ENCODE assay signal across 8 cellular contexts in genomic region chr1:153944822-153945117, GRCh38. TPM values are rescaled to one million over a fixed set of nuclear protein-coding genes. Genes with fewer than 3 reads are reported as not detected.
DNase-seq lines count a peak whose midpoint lies in the region; ATAC-seq and TF ChIP-seq lines count a peak whose summit lies in the region.

No MANE protein-coding gene starts in this region.

- TF ChIP-seq EP300 in tibial nerve (IDR thresholded peaks at IDR 0.05), result no peak

- TF ChIP-seq POLR2A in tibial nerve (IDR thresholded peaks at IDR 0.05), result no peak

- H3K9ac ChIP-seq in adipocyte (ENCODE audit: low read length), result peak overlapping the region; percentile 88

- H3K9me3 ChIP-seq in adipocyte (ENCODE audit: control insufficient read depth, low read length), result no peaks in the 10 kb centered on the region
- H3K9me3 ChIP-seq in tibial nerve, result no peaks in the 10 kb centered on the region

- peaks cover 22% of the 10 kb centered on the region for H3K4me1 ChIP-seq in adipocyte (ENCODE audit: control insufficient read depth, insufficient read depth, low read length)
- peaks cover 0 to 29% (median 14%) of the 10 kb centered on the region in 4 donors for H3K4me1 ChIP-seq in tibial nerve

- 70 to 80% methylated on average over 3 of the region's 3 CpGs for WGBS in tibial nerve, 2 donors

- H3K4me1 Mint-ChIP-seq in activated naive CD4-positive, alpha-beta T cell treated with anti-CD3 and anti-CD28 coated beads for 36 hours (ENCODE audit: low read depth), result peaks cover 21% of the 10 kb centered on the region
- H3K4me1 Mint-ChIP-seq in memory B cell, result peaks cover 38% of the 10 kb centered on the region

- peak overlapping the region; percentile 91 to 99 (median 96) for H3K27ac ChIP-seq in tibial nerve

- H3K27me3 ChIP-seq in adipocyte (replicated peaks; ENCODE audit: control insufficient read depth, insufficient read depth, low read length) (no peaks in the 10 kb centered on the region), tibial nerve (no peaks in the 10 kb centered on the region)

- no peaks in the 10 kb centered on the region for H3K27me3 Mint-ChIP-seq in activated naive CD4-positive, alpha-beta T cell treated with anti-CD3 and anti-CD28 coated beads for 36 hours (ENCODE audit: low read depth)
- H3K27me3 Mint-ChIP-seq in memory B cell, result no peaks in the 10 kb centered on the region

- TF ChIP-seq CTCF in tibial nerve (IDR thresholded peaks at IDR 0.05), result no peak

- peak overlapping the region; percentile 95 for H3K27ac Mint-ChIP-seq in activated naive CD4-positive, alpha-beta T cell treated with anti-CD3 and anti-CD28 coated beads for 36 hours
- peak overlapping the region; percentile 98 for H3K27ac Mint-ChIP-seq in memory B cell

- peak overlapping the region; percentile 84 for H3K4me3 ChIP-seq in adipocyte (ENCODE audit: low read length)
- H3K4me3 ChIP-seq in tibial nerve, result peak overlapping the region in 3 of 4 donors; percentile 65 to 94 (median 73)

- H3K36me3 ChIP-seq in adipocyte (ENCODE audit: control insufficient read depth, insufficient read depth, low read length, severe bottlenecking), result peaks cover 39% of the 10 kb centered on the region
- peaks cover 3 to 57% (median 7%) of the 10 kb centered on the region in 3 donors for H3K36me3 ChIP-seq in tibial nerve

- H3K4me3 Mint-ChIP-seq in activated naive CD4-positive, alpha-beta T cell treated with anti-CD3 and anti-CD28 coated beads for 36 hours, result peak overlapping the region; percentile 92
- H3K4me3 Mint-ChIP-seq in memory B cell, result peak overlapping the region; percentile 97

- CTCF ChIA-PET in activated naive CD4-positive, alpha-beta T cell treated with anti-CD3 and anti-CD28 coated beads for 36 hours (lab: Charles Lee), result interaction anchor here (0.7 to 3.4 kb wide), 12 partner anchors 11 to 383 kb away, joined by 3 to 19 read pairs (median 3); partner anchors contain the start of genes GATAD2B and RAB13

- peaks cover 27% of the 10 kb centered on the region for H3K36me3 Mint-ChIP-seq in activated naive CD4-positive, alpha-beta T cell treated with anti-CD3 and anti-CD28 coated beads for 36 hours (ENCODE audit: low read depth)
- peaks cover 27% of the 10 kb centered on the region for H3K36me3 Mint-ChIP-seq in memory B cell

- H3K9me3 Mint-ChIP-seq in activated naive CD4-positive, alpha-beta T cell treated with anti-CD3 and anti-CD28 coated beads for 36 hours, result no peaks in the 10 kb centered on the region
- no peaks in the 10 kb centered on the region for H3K9me3 Mint-ChIP-seq in memory B cell

- intact Hi-C loops in activated naive CD4-positive, alpha-beta T cell treated with anti-CD3 and anti-CD28 coated beads for 36 hours (cut with micrococcal nuclease), result loop anchor here (1.0 to 2.0 kb wide), 6 partner anchors 14 to 274 kb away; partner anchors contain the start of genes CRTC2, ILF2, RAB13 and RPS27

- no peak for ATAC-seq in memory B cell (ENCODE audit: low read depth)
- no peak for ATAC-seq in GM18498 (IDR thresholded peaks at IDR 0.05; ENCODE audit: unreplicated experiment)
- ATAC-seq in GM18909 (IDR thresholded peaks at IDR 0.05; ENCODE audit: poor library complexity, unreplicated experiment), result no peak

- DNase-seq in activated naive CD4-positive, alpha-beta T cell treated with anti-CD3 and anti-CD28 coated beads for 36 hours, result no peak
- DNase-seq in activated naive CD4-positive, alpha-beta T cell treated with Interleukin-2 at 50 U/mL for 16 hours, result no peak
- DNase-seq in adipocyte (ENCODE audit: low read depth), result no peak
- no peak for DNase-seq in memory B cell (ENCODE audit: low spot score in 2 of 2)
- DNase-seq in tibial nerve (ENCODE audit: low spot score in 2 of 2), result no peak
- DNase-seq in SW480 (ENCODE audit: low spot score), result no peak

RNA-seq across cellular contexts. Expression of gene DENND4B, which starts 1.7 kb away (rescaled TPM):
- total RNA-seq in activated naive CD4-positive, alpha-beta T cell treated with anti-CD3 and anti-CD28 coated beads for 36 hours, result 100 to 1,000 TPM; 124 to 130 TPM
- 10 to 100 TPM; 42.8 to 78.0 (median 56.7) TPM for total RNA-seq in tibial nerve

RNA-seq across cellular contexts. Expression of gene CRTC2, which starts 13.6 kb away (rescaled TPM):
- total RNA-seq in activated naive CD4-positive, alpha-beta T cell treated with anti-CD3 and anti-CD28 coated beads for 36 hours, result 10 to 100 TPM; 72.6 to 83.0 TPM
- total RNA-seq in tibial nerve, result 10 to 100 TPM; 17.4 to 43.7 (median 23.4) TPM

RNA-seq across cellular contexts. Expression of gene SLC39A1, which starts 18.6 kb away (rescaled TPM):
- 10 to 100 TPM; 51.0 to 52.1 TPM for total RNA-seq in activated naive CD4-positive, alpha-beta T cell treated with anti-CD3 and anti-CD28 coated beads for 36 hours
- total RNA-seq in tibial nerve, result 100 to 1,000 TPM in 1 of 4 donors, 10 to 100 TPM in 3; 81.0 to 157 (median 92.4) TPM

RNA-seq across cellular contexts. Expression of gene GATAD2B, which starts 22.0 kb away (rescaled TPM):
- 10 to 100 TPM; 69.0 to 70.2 TPM for total RNA-seq in activated naive CD4-positive, alpha-beta T cell treated with anti-CD3 and anti-CD28 coated beads for 36 hours
- 10 to 100 TPM; 16.8 to 26.5 (median 24.6) TPM for total RNA-seq in tibial nerve

RNA-seq across cellular contexts. Expression of gene CREB3L4, which starts 22.9 kb away (rescaled TPM):
- 1 to 10 TPM; 5.6 to 7.4 TPM for total RNA-seq in activated naive CD4-positive, alpha-beta T cell treated with anti-CD3 and anti-CD28 coated beads for 36 hours
- total RNA-seq in tibial nerve, result 10 to 100 TPM; 10.2 to 17.5 (median 11.4) TPM
